In genomic region chr5:131363811-131364506, GRCh38 we compare ENCODE assay signal across 21 cellular contexts.
A peak's percentile ranks its signal among the peaks of the same experiment; 100 is the strongest.
DNase-seq lines count a peak whose midpoint lies in the region; ATAC-seq lines count a peak whose summit lies in the region.
"Had no signal": no experiment of that assay in that cellular context is flagged by ENCODE, and none has a peak within 500 bp of the region (broad histone marks: within the 10 kb centered on the region; RNA-seq: fewer than 3 reads in every experiment).

No MANE protein-coding gene starts in this region.

- CTCF ChIA-PET in CD8-positive, alpha-beta memory T cell (lab: Charles Lee), result interaction anchor here (1.1 kb wide), 1 partner anchor 14 kb away, joined by 4 read pairs; no protein-coding TSS in a partner anchor

- H3K36me3 Mint-ChIP-seq in CD8-positive, alpha-beta memory T cell, result peaks cover 14 to 76% (median 15%) of the 10 kb centered on the region in 3 donors
- H3K36me3 Mint-ChIP-seq in activated naive CD4-positive, alpha-beta T cell treated with anti-CD3 and anti-CD28 coated beads, Interleukin-2, amount 50 U/mL, for 72 hours, result peaks cover 10 to 74% of the 10 kb centered on the region in 2 donors
- peaks cover 8 to 78% (median 20%) of the 10 kb centered on the region in 3 donors for H3K36me3 Mint-ChIP-seq in naive thymus-derived CD8-positive, alpha-beta T cell

- no peaks in the 10 kb centered on the region for H3K9me3 Mint-ChIP-seq in CD8-positive, alpha-beta memory T cell
- H3K9me3 Mint-ChIP-seq in activated naive CD4-positive, alpha-beta T cell treated with anti-CD3 and anti-CD28 coated beads, Interleukin-2, amount 50 U/mL, for 72 hours, result no peaks in the 10 kb centered on the region
- H3K9me3 Mint-ChIP-seq in naive thymus-derived CD8-positive, alpha-beta T cell, result peaks cover 0 to 3% (median 0%) of the 10 kb centered on the region in 9 donors
- H3K9me3 Mint-ChIP-seq: HFFc6 had no signal

- H3K27ac Mint-ChIP-seq in CD8-positive, alpha-beta memory T cell, result peak overlapping the region; percentile 57 to 97 (median 90)
- peak overlapping the region; percentile 70 to 76 for H3K27ac Mint-ChIP-seq in activated naive CD4-positive, alpha-beta T cell treated with anti-CD3 and anti-CD28 coated beads, Interleukin-2, amount 50 U/mL, for 72 hours
- peak overlapping the region; percentile 83 to 100 (median 91) for H3K27ac Mint-ChIP-seq in naive thymus-derived CD8-positive, alpha-beta T cell
- H3K27ac Mint-ChIP-seq: HFFc6, mesothelial cell of epicardium had no signal

- peaks cover 9% of the 10 kb centered on the region for H3K36me3 ChIP-seq in CD8-positive, alpha-beta memory T cell (ENCODE audit: insufficient read depth, low read length)
- H3K36me3 ChIP-seq: ovary had no signal

- peak overlapping the region in 6 of 7 donors; percentile 7 to 54 (median 28) for H3K4me3 Mint-ChIP-seq in CD8-positive, alpha-beta memory T cell
- peak overlapping the region in 9 of 10 donors; percentile 12 to 72 (median 56) for H3K4me3 Mint-ChIP-seq in naive thymus-derived CD8-positive, alpha-beta T cell
- H3K4me3 Mint-ChIP-seq: HFFc6, mesothelial cell of epicardium had no signal

- ATAC-seq in activated naive CD4-positive, alpha-beta T cell treated with anti-CD3 and anti-CD28 coated beads, Interleukin-2, amount 50 U/mL, for 72 hours, result peak; percentile 19 to 21
- ATAC-seq in naive thymus-derived CD8-positive, alpha-beta T cell, result peak; percentile 19 to 26
- ATAC-seq in GM21717 (IDR thresholded peaks at IDR 0.05; ENCODE audit: unreplicated experiment), result no peak
- ATAC-seq in GM19395 (IDR thresholded peaks at IDR 0.05; ENCODE audit: unreplicated experiment), result no peak
- ATAC-seq: heart right ventricle had no signal

- peaks cover 67 to 95% (median 91%) of the 10 kb centered on the region in 3 donors for H3K4me1 Mint-ChIP-seq in CD8-positive, alpha-beta memory T cell
- peaks cover 32 to 78% (median 74%) of the 10 kb centered on the region in 4 donors for H3K4me1 Mint-ChIP-seq in naive thymus-derived CD8-positive, alpha-beta T cell

- no peaks in the 10 kb centered on the region for H3K27me3 ChIP-seq in CD8-positive, alpha-beta memory T cell (ENCODE audit: insufficient read depth, low read length, poor library complexity, severe bottlenecking)
- H3K27me3 ChIP-seq: BLaER1 treated with 17β-estradiol and CSF1 and Interleukin-3, amounts not matched to agents 10 nM and 100 nM; heart right ventricle; ovary; SJSA1; upper lobe of left lung had no signal

- DNase-seq in DMS53 (lab: John Stamatoyannopoulos, UW), result peak; percentile 49
- no peak for DNase-seq in DMS53 treated with DMSO at 0.1 percent for 48 hours (lab: John Stamatoyannopoulos, UW; ENCODE audit: unreplicated experiment)
- DNase-seq in CD8-positive, alpha-beta memory T cell, result no peak
- DNase-seq in activated naive CD4-positive, alpha-beta T cell treated with anti-CD3 and anti-CD28 coated beads, Interleukin-2, amount 50 U/mL, for 72 hours (ENCODE audit: low spot score in 2 of 2), result no peak
- no peak for DNase-seq in naive thymus-derived CD8-positive, alpha-beta T cell
- DNase-seq in NCI-H146 (lab: John Stamatoyannopoulos, UW), result no peak
- DNase-seq: heart right ventricle; HFFc6; islet precursor cell; NCI-H2107; NCI-H69; OCI-M1; ovary; stimulated activated CD4-positive, alpha-beta T cell treated with anti-CD3 and anti-CD28 coated beads, Interleukin-4, amount 100 ng/mL, for 1 hour; upper lobe of left lung had no signal

- no peak overlapping the region for H3K27ac ChIP-seq in CD8-positive, alpha-beta memory T cell (ENCODE audit: low read depth, low read length)
- H3K27ac ChIP-seq: 22Rv1; BLaER1 treated with 17β-estradiol and CSF1 and Interleukin-3, amounts not matched to agents 10 nM and 100 nM; heart right ventricle; ovary; SJSA1 had no signal

- H3K27me3 Mint-ChIP-seq in CD8-positive, alpha-beta memory T cell, result no peaks in the 10 kb centered on the region
- no peaks in the 10 kb centered on the region for H3K27me3 Mint-ChIP-seq in naive thymus-derived CD8-positive, alpha-beta T cell

- H3K4me3 ChIP-seq in CD8-positive, alpha-beta memory T cell (ENCODE audit: low read length), result no peak overlapping the region
- H3K4me3 ChIP-seq: BLaER1 treated with 17β-estradiol and CSF1 and Interleukin-3, amounts not matched to agents 10 nM and 100 nM; heart right ventricle; ovary; SJSA1; upper lobe of left lung had no signal

- POLR2A ChIA-PET in CD8-positive, alpha-beta memory T cell (lab: Charles Lee), result interaction anchor here (0.6 kb wide), 2 partner anchors 19 to 21 kb away, joined by 5 to 9 read pairs; no protein-coding TSS in a partner anchor
- POLR2A ChIA-PET in naive thymus-derived CD8-positive, alpha-beta T cell (lab: Charles Lee), result interaction anchor here (1.2 to 2.0 kb wide), 4 partner anchors 10 to 100 kb away, joined by 4 to 9 read pairs (median 7); partner anchors contain the start of gene CDC42SE2

- H3K4me1 ChIP-seq in CD8-positive, alpha-beta memory T cell (ENCODE audit: insufficient read depth, low read length), result peaks cover 60% of the 10 kb centered on the region

- no peaks in the 10 kb centered on the region for H3K9me3 ChIP-seq in CD8-positive, alpha-beta memory T cell (ENCODE audit: low read length)
- H3K9me3 ChIP-seq: heart right ventricle, ovary, SJSA1, upper lobe of left lung had no signal

Comparison
In these comparisons a context has a peak if more than half of its experiments do, and no peak if none do; other contexts are left out.
1. ATAC-seq: peak in activated naive CD4-positive, alpha-beta T cell treated with anti-CD3 and anti-CD28 coated beads, Interleukin-2, amount 50 U/mL, for 72 hours (2 of 2) and naive thymus-derived CD8-positive, alpha-beta T cell (2 of 2); none in GM21717 (single experiment) and GM19395 (single experiment).
2. Peak in every context shown above with its lines, with median percentiles within 50 percentile points of each other: H3K27ac Mint-ChIP-seq.